8 cellular contexts compared by ENCODE assay signal in the genomic region with DNA sequence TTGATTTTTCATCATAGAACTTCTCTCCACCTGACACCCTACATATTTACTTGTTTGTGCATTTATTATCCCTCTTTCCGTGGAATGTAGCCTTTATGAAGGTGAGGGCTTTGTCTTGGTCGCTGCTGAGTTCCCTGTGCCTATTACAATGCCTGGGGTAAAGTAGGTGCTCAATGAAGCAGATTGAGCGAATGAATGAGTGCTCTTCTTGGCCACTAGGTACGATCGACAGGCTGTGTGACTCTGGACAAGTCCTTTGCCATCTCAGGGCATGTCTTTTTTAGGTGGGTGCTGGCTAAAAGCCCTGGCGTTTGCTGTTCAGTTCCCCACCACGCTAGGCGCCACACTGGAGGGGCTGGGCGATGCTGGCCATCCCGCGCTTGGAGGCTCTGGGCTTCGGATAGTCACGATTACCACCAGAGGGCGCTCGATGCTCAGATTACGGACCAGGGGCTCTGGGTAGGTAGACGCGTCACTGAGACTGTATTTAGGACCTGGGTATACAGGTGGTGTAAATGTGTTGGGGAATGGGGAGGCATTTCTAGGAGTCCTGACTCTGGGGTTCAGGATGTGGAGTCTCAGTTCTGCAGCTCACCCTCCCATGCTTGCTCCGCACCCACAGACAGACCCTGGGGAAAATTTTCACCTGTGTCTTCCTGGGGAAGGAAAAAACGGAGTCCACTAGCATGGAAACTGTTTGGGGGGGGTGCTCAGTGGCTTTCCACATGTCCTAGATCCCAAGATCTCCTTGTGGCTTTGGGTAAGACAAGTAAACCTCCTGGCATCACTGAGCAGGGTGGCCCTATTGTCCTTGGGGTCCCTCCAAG.
DNase-seq lines count a peak whose midpoint lies in the region; ATAC-seq, FAIRE-seq and TF ChIP-seq lines count a peak whose summit lies in the region.

No MANE protein-coding gene starts in this region.

- H3K4me3 ChIP-seq in astrocyte (ENCODE audit: insufficient read depth, low read depth, low read length) (no peak overlapping the region), iPS DF 6.9 (ENCODE audit: low read length) (no peak overlapping the region)

- no peaks in the 10 kb centered on the region for H3K4me1 Mint-ChIP-seq in astrocyte (ENCODE audit: low read depth, unreplicated experiment)

- no peaks in the 10 kb centered on the region for H4K20me1 ChIP-seq in astrocyte (ENCODE audit: insufficient read depth, low read length)

- H3K4me1 ChIP-seq in astrocyte (ENCODE audit: insufficient read depth, low read length) (no peaks in the 10 kb centered on the region), iPS DF 6.9 (ENCODE audit: control insufficient read depth, insufficient read depth, low read length) (no peaks in the 10 kb centered on the region)

- ATAC-seq in HG03139 (IDR thresholded peaks at IDR 0.05; ENCODE audit: unreplicated experiment) (no peak), HG03108 (IDR thresholded peaks at IDR 0.05; ENCODE audit: unreplicated experiment) (no peak)

- no peaks in the 10 kb centered on the region for H3K9me3 Mint-ChIP-seq in astrocyte (ENCODE audit: unreplicated experiment)

- peaks cover 61% of the 10 kb centered on the region for H3K27me3 Mint-ChIP-seq in astrocyte (ENCODE audit: low read depth, unreplicated experiment)

- H3K4me3 Mint-ChIP-seq in astrocyte (ENCODE audit: unreplicated experiment): no peak overlapping the region

- FAIRE-seq in GM12891 (lab: Jason Lieb, UNC) (peak; percentile 58), astrocyte (lab: Jason Lieb, UNC) (no peak)

- no peak overlapping the region for H3K9ac ChIP-seq in astrocyte (ENCODE audit: low read length)

- no peak overlapping the region for H3K27ac ChIP-seq in astrocyte (ENCODE audit: low read depth, low read length)
- no peak overlapping the region for H3K27ac ChIP-seq in iPS DF 6.9 (ENCODE audit: low read length)

- H3K27ac Mint-ChIP-seq in astrocyte (ENCODE audit: unreplicated experiment): no peak overlapping the region

- peak; percentile 66 for TF ChIP-seq CTCF in astrocyte (IDR thresholded peaks at IDR 0.05; ENCODE audit: insufficient read depth, low read depth, low read length)

- H3K36me3 ChIP-seq in astrocyte (ENCODE audit: insufficient read depth, low read length) (no peaks in the 10 kb centered on the region), iPS DF 6.9 (ENCODE audit: control insufficient read depth, insufficient read depth, low read length) (no peaks in the 10 kb centered on the region)

- H3K79me2 ChIP-seq in astrocyte (ENCODE audit: insufficient read depth, low read length): no peaks in the 10 kb centered on the region

- TF ChIP-seq POLR2A in GM12891 (IDR thresholded peaks at IDR 0.05; ENCODE audit: low read depth, low read length): no peak

- H3K9me3 ChIP-seq in astrocyte (ENCODE audit: insufficient read depth, low read depth, low read length) (no peaks in the 10 kb centered on the region), iPS DF 6.9 (ENCODE audit: control insufficient read depth, insufficient read depth, low read length) (no peaks in the 10 kb centered on the region)

- H3K36me3 Mint-ChIP-seq in astrocyte (ENCODE audit: low read depth, unreplicated experiment): no peaks in the 10 kb centered on the region

- H3K27me3 ChIP-seq in astrocyte (ENCODE audit: insufficient read depth, low read length) (peaks cover 15% of the 10 kb centered on the region), iPS DF 6.9 (ENCODE audit: control insufficient read depth, insufficient read depth, low read length) (no peaks in the 10 kb centered on the region)

- H3K4me2 ChIP-seq in astrocyte (ENCODE audit: low read length): no peak overlapping the region

- DNase-seq in GM12891 (ENCODE audit: insufficient read length, low spot score) (peak; percentile 64), NCI-H187 (lab: John Stamatoyannopoulos, UW) (peak; percentile 23 to 24), T-helper 22 cell (ENCODE audit: low read depth) (peak; percentile 14), astrocyte (ENCODE audit: low read depth) (no peak), iPS DF 6.9 (ENCODE audit: low read depth, low spot score) (peak; percentile 78)
- peak; percentile 39 to 74 for DNase-seq in stimulated activated CD4-positive, alpha-beta T cell treated with anti-CD3 and anti-CD28 coated beads, Interleukin-12 subunit alpha, Interleukin-12 subunit beta, amount 100 ng/mL, for 24 hours (ENCODE audit: low read depth in 2 of 2)

- H2AFZ ChIP-seq in astrocyte (ENCODE audit: low read depth, low read length): no peak overlapping the region

- WGBS in iPS DF 6.9 (ENCODE audit: insufficient coverage, insufficient read length): no CpG with 5 or more reads among the region's 20 CpGs

TF ChIP-seq in GM12891, 5 proteins besides CTCF, POLR2A, EP300 and RAD21:
- no peak for TF ChIP-seq POLR2AphosphoS5 (IDR thresholded peaks at IDR 0.05; ENCODE audit: low read depth, low read length)
- no peak for TF ChIP-seq TAF1 (IDR thresholded peaks at IDR 0.05; ENCODE audit: low read depth, low read length)
- TF ChIP-seq POU2F2 (IDR thresholded peaks at IDR 0.05; ENCODE audit: low read depth, low read length): no peak
- no peak for TF ChIP-seq SPI1 (IDR thresholded peaks at IDR 0.05; ENCODE audit: low read depth, low read length)
- TF ChIP-seq PAX5 (IDR thresholded peaks at IDR 0.05; ENCODE audit: insufficient read depth, low read length, severe bottlenecking): no peak
